ENCODE assay signal across 15 cellular contexts in genomic region chr1:107394301-107394700, GRCh38.
DNase-seq lines count a peak whose midpoint lies in the region; ATAC-seq and TF ChIP-seq lines count a peak whose summit lies in the region.
"Had no signal": no experiment of that assay in that cellular context is flagged by ENCODE, and none has a peak within 500 bp of the region (broad histone marks: within the 10 kb centered on the region; RNA-seq: fewer than 3 reads in every experiment).

No MANE protein-coding gene starts in this region.

- no peak overlapping the region for H2AFZ ChIP-seq in neuronal stem cell (ENCODE audit: low read length)

- no peak overlapping the region for H2BK5ac ChIP-seq in neuronal stem cell (ENCODE audit: low read length)

- no peak overlapping the region for H4K91ac ChIP-seq in neuronal stem cell (ENCODE audit: low read depth, low read length, poor library complexity)

- no peak for TF ChIP-seq CTCF in GM13976 (IDR thresholded peaks at IDR 0.05; ENCODE audit: borderline replicate concordance, control extremely low read depth, extremely low read depth, insufficient read depth, missing control alignments)

- no peaks in the 10 kb centered on the region for H3K79me1 ChIP-seq in neuronal stem cell (ENCODE audit: low read depth, low read length)

- H2BK12ac ChIP-seq in neuronal stem cell (ENCODE audit: low read length) = no peak overlapping the region

- H4K8ac ChIP-seq in neuronal stem cell (ENCODE audit: low read depth, low read length) = no peak overlapping the region

- no peak overlapping the region for H2BK15ac ChIP-seq in neuronal stem cell (ENCODE audit: low read length)

- H3K36me3 ChIP-seq in neuronal stem cell (replicated peaks in 1 of 2; ENCODE audit: control insufficient read depth in 2 of 2, insufficient read depth in 2 of 2, low read length in 2 of 2) = no peaks in the 10 kb centered on the region
- H3K36me3 ChIP-seq: BE2C had no signal

- ATAC-seq in HG02642 (IDR thresholded peaks at IDR 0.05; ENCODE audit: poor library complexity, unreplicated experiment) = no peak
- ATAC-seq: HepG2 had no signal

- H3K18ac ChIP-seq in neuronal stem cell (ENCODE audit: low read length) = no peak overlapping the region

- in situ Hi-C loops in GM13976 (cut with MboI; ENCODE audit: low sequenced_read_pairs, unreplicated experiment) = no loop called here

- no peak overlapping the region for H3K23ac ChIP-seq in neuronal stem cell (ENCODE audit: low read depth, low read length, poor library complexity)

- H3K14ac ChIP-seq in neuronal stem cell (ENCODE audit: low read length) = no peak overlapping the region

- no CpG with 5 or more reads among the region's 3 CpGs for WGBS in neuronal stem cell (ENCODE audit: extremely low coverage in 2 of 2, insufficient read length in 2 of 2, insufficient replicate concordance in 1 of 2), 2 donors

- H3K9ac ChIP-seq in neuronal stem cell (ENCODE audit: low read depth, low read length, poor library complexity) = no peak overlapping the region

- H3K4me1 ChIP-seq in neuronal stem cell (ENCODE audit: control insufficient read depth in 2 of 2, insufficient read depth in 1 of 2, low read depth in 1 of 2, low read length in 2 of 2) = peaks cover 5 to 16% of the 10 kb centered on the region in 2 donors
- H3K4me1 ChIP-seq: BE2C, Caco-2 had no signal

- H3K4me2 ChIP-seq in neuronal stem cell (ENCODE audit: insufficient read depth, low read length, poor library complexity, severe bottlenecking) = no peak overlapping the region
- H3K4me2 ChIP-seq: GM23338 had no signal

- DNase-seq in RPMI7951 (ENCODE audit: low read depth) (peak; percentile 14), globus pallidus (ENCODE audit: low spot score) (peak; percentile 6), neuronal stem cell (ENCODE audit: low spot score) (peak; percentile 14), NCI-H345 treated with DMSO at 0.1 percent for 48 hours (lab: John Stamatoyannopoulos, UW; ENCODE audit: unreplicated experiment) (no peak), kidney tubule cell (ENCODE audit: low spot score) (no peak), GM13976 (ENCODE audit: low spot score) (no peak)
- DNase-seq: BE2C; C1 segment of cervical spinal cord; Caco-2; CD4-positive, CD25-positive, alpha-beta regulatory T cell; CD8-positive, alpha-beta memory T cell; HCEC 1CT had no signal

- H2BK120ac ChIP-seq in neuronal stem cell (ENCODE audit: low read depth, low read length) = no peak overlapping the region

- H3K4me3 ChIP-seq in neuronal stem cell (ENCODE audit: low read length in 2 of 2) = no peak overlapping the region
- H3K4me3 ChIP-seq: GM23338 had no signal

- H2AK5ac ChIP-seq in neuronal stem cell (ENCODE audit: low read depth, low read length) = no peak overlapping the region

- H3K27me3 ChIP-seq in neuronal stem cell (ENCODE audit: control insufficient read depth in 3 of 3, insufficient read depth in 3 of 3, low read depth in 1 of 3, low read length in 3 of 3) = no peaks in the 10 kb centered on the region
- H3K27me3 ChIP-seq: BE2C had no signal

- H3K9me3 ChIP-seq in neuronal stem cell (replicated peaks in 1 of 2; ENCODE audit: control insufficient read depth in 2 of 2, insufficient read depth in 1 of 2, low read depth in 1 of 2, low read length in 2 of 2) = no peaks in the 10 kb centered on the region
- H3K9me3 ChIP-seq: BE2C, Caco-2 had no signal

- no peak overlapping the region for H3K4ac ChIP-seq in neuronal stem cell (ENCODE audit: low read length)

- H3K27ac ChIP-seq in neuronal stem cell (replicated peaks; ENCODE audit: low read length) = no peak overlapping the region

Comparison
In these comparisons a context has a peak if more than half of its experiments do, and no peak if none do; other contexts are left out.
1. DNase-seq: peak in RPMI7951 (single experiment), globus pallidus (single experiment) and neuronal stem cell (single experiment); none in NCI-H345 treated with DMSO at 0.1 percent for 48 hours (single experiment), kidney tubule cell (single experiment) and GM13976 (single experiment).